In genomic region chr14:104223810-104224515, GRCh38 we compare ENCODE assay signal across 11 cellular contexts.
DNase-seq lines count a peak whose midpoint lies in the region; ATAC-seq, FAIRE-seq and TF ChIP-seq lines count a peak whose summit lies in the region.
"Had no signal": no experiment of that assay in that cellular context is flagged by ENCODE, and none has a peak within 500 bp of the region (broad histone marks: within the 10 kb centered on the region; RNA-seq: fewer than 3 reads in every experiment).

No MANE protein-coding gene starts in this region.

- H3K27ac ChIP-seq in K562 (ENCODE audit: extremely low read depth, low read depth, low read length) = no peak overlapping the region
- H3K27ac ChIP-seq in mesendoderm (ENCODE audit: low read depth, low read length) = no peak overlapping the region
- H3K27ac ChIP-seq: pancreas had no signal

- H3K4me2 ChIP-seq in K562 (ENCODE audit: insufficient read depth, low read length) = no peak overlapping the region
- H3K4me2 ChIP-seq in mesendoderm (ENCODE audit: low read length) = no peak overlapping the region

- no peak for TF ChIP-seq RAD21 in K562 (CRISPR knock-in tag; conservative IDR thresholded peaks at IDR 0.05 in 1 of 2, IDR thresholded peaks at IDR 0.05 in 1 of 2)

- no peaks in the 10 kb centered on the region for H3K36me3 ChIP-seq in K562 (ENCODE audit: control insufficient read depth, insufficient read depth, low read length)
- no peaks in the 10 kb centered on the region for H3K36me3 ChIP-seq in mesendoderm (ENCODE audit: control insufficient read depth, insufficient read depth, low read length)
- H3K36me3 ChIP-seq: pancreas had no signal

- no peak for FAIRE-seq in K562 (lab: Jason Lieb, UNC)
- FAIRE-seq: GM12891, pancreas had no signal

- no peak for DNase-seq in stimulated activated naive CD8-positive, alpha-beta T cell treated with anti-CD3 and anti-CD28 coated beads, Interleukin-15, amount 100 ng/mL, for 72 hours
- DNase-seq in stimulated activated naive CD8-positive, alpha-beta T cell treated with anti-CD3 and anti-CD28 coated beads, Interleukin-15, Interleukin-2, amounts not matched to agents 100 U/mL and 50 U/mL, for 24 hours = no peak
- no peak for DNase-seq in K562 (ENCODE audit: extremely low read depth in 1 of 4, low spot score in 3 of 4)
- peak; percentile 74 for DNase-seq in mesendoderm
- no peak for DNase-seq in sciatic nerve (ENCODE audit: low spot score)
- DNase-seq: cerebellar nuclear complex had no signal

- H4K8ac ChIP-seq in mesendoderm (ENCODE audit: low read depth, low read length) = no peak overlapping the region

- no peaks in the 10 kb centered on the region for H3K9me1 ChIP-seq in K562 (ENCODE audit: control insufficient read depth, insufficient read depth, low read length)

- 29% methylated on average over 13 of the region's 21 CpGs for WGBS in K562 (ENCODE audit: insufficient coverage, low coverage, missing lambda C conversion rate)
- WGBS in mesendoderm (ENCODE audit: extremely low coverage, insufficient coverage, low lambda C conversion rate) = no CpG with 5 or more reads among the region's 21 CpGs

- H3K4me1 ChIP-seq in K562 (replicated peaks in 1 of 2; ENCODE audit: control insufficient read depth in 2 of 2, insufficient read depth in 2 of 2, low read length in 2 of 2) = peaks cover 0 to 23% of the 10 kb centered on the region in 2 experiments; a peak in 3 of 5 replicates
- H3K4me1 ChIP-seq in mesendoderm (ENCODE audit: control insufficient read depth, low read depth, low read length) = peaks cover 3% of the 10 kb centered on the region

- no peak overlapping the region for H2AK5ac ChIP-seq in mesendoderm (ENCODE audit: low read length)

- no peak for TF ChIP-seq CTCF in K562 (IDR thresholded peaks at IDR 0.05 in 2 of 3, conservative IDR thresholded peaks at IDR 0.05 in 1 of 3; ENCODE audit: insufficient read depth in 2 of 3, low read depth in 1 of 3, low read length in 3 of 3)

- no peak overlapping the region for H3K9ac ChIP-seq in K562 (ENCODE audit: insufficient read depth in 1 of 2, low read depth in 2 of 2, low read length in 2 of 2)
- peak overlapping the region; percentile 44 for H3K9ac ChIP-seq in mesendoderm (ENCODE audit: low read length)

- H4K5ac ChIP-seq in mesendoderm (ENCODE audit: low read length) = no peak overlapping the region

- peak overlapping the region; percentile 4 to 16 for H3K4me3 Mint-ChIP-seq in stimulated activated naive CD8-positive, alpha-beta T cell treated with anti-CD3 and anti-CD28 coated beads, Interleukin-15, amount 100 ng/mL, for 72 hours

- H3K4me3 ChIP-seq in K562 = no peak overlapping the region
- H3K4me3 ChIP-seq in mesendoderm (ENCODE audit: low read length) = no peak overlapping the region

- peaks cover 0 to 5% of the 10 kb centered on the region in 2 donors for H3K9me3 Mint-ChIP-seq in stimulated activated naive CD8-positive, alpha-beta T cell treated with anti-CD3 and anti-CD28 coated beads, Interleukin-15, amount 100 ng/mL, for 72 hours

- no TSS peak for BruUV-seq in K562 (replicated peaks; lab: Mats Ljungman, UMichigan)

- intact Hi-C loops in K562 (cut with micrococcal nuclease) = no loop called here
- intact Hi-C loops in sciatic nerve (cut with DNase I) = no loop called here

- ATAC-seq in stimulated activated naive CD8-positive, alpha-beta T cell treated with anti-CD3 and anti-CD28 coated beads, Interleukin-15, amount 100 ng/mL, for 72 hours = no peak
- no peak for ATAC-seq in stimulated activated naive CD8-positive, alpha-beta T cell treated with anti-CD3 and anti-CD28 coated beads, Interleukin-15, Interleukin-2, amounts not matched to agents 100 U/mL and 50 U/mL, for 24 hours
- ATAC-seq in K562 (no peak), HG02763 (IDR thresholded peaks at IDR 0.05; ENCODE audit: unreplicated experiment) (no peak), sciatic nerve (no peak), GM19455 (IDR thresholded peaks at IDR 0.05; ENCODE audit: unreplicated experiment) (no peak), GM19452 (IDR thresholded peaks at IDR 0.05; ENCODE audit: unreplicated experiment) (no peak)

- CTCF ChIA-PET in K562 (lab: Yijun Ruan, JAX; ENCODE audit: low intra/inter-chr PET ratio) = no interaction called here

- H3K27ac Mint-ChIP-seq in stimulated activated naive CD8-positive, alpha-beta T cell treated with anti-CD3 and anti-CD28 coated beads, Interleukin-15, amount 100 ng/mL, for 72 hours = peak overlapping the region; percentile 16 to 71

- TF ChIP-seq POLR2A in K562 (conservative IDR thresholded peaks at IDR 0.05) = no peak

- POLR2A ChIA-PET in K562 (lab: Yijun Ruan, JAX) = interaction anchor here (0.6 kb wide), 1 partner anchor 163 kb away, joined by 3 read pairs; no protein-coding TSS in a partner anchor

- TF ChIP-seq EP300 in K562 (IDR thresholded peaks at IDR 0.05; ENCODE audit: low read length) = no peak

- H3K79me2 ChIP-seq in K562 (ENCODE audit: control insufficient read depth, insufficient read depth, low read length) (no peaks in the 10 kb centered on the region), mesendoderm (ENCODE audit: control insufficient read depth, insufficient read depth, low read length) (no peaks in the 10 kb centered on the region)

- no peaks in the 10 kb centered on the region for H3K9me3 ChIP-seq in K562 (replicated peaks; ENCODE audit: control insufficient read depth, insufficient read depth, low read depth, low read length)
- H3K9me3 ChIP-seq: pancreas had no signal

- peak overlapping the region; percentile 2 for H2BK5ac ChIP-seq in mesendoderm (ENCODE audit: low read length)

- H2BK15ac ChIP-seq in mesendoderm (replicated peaks; ENCODE audit: low read depth) = no peak overlapping the region

- H2AFZ ChIP-seq in K562 (ENCODE audit: low read depth, low read length) = no peak overlapping the region

- H3K27me3 ChIP-seq in K562 (ENCODE audit: control insufficient read depth in 2 of 2, insufficient read depth in 2 of 2, low read length in 2 of 2) = peaks cover 3 to 14% of the 10 kb centered on the region in 2 experiments; a peak in 3 of 5 replicates
- H3K27me3 ChIP-seq in mesendoderm (ENCODE audit: insufficient read depth, low read length, poor library complexity) = no peaks in the 10 kb centered on the region
- H3K27me3 ChIP-seq: pancreas had no signal

- no peak overlapping the region for H2BK120ac ChIP-seq in mesendoderm (ENCODE audit: low read depth, low read length)

- no peak overlapping the region for H3K23ac ChIP-seq in mesendoderm (ENCODE audit: low read length)

- peak overlapping the region; percentile 1 for H3K18ac ChIP-seq in mesendoderm (ENCODE audit: low read length)

- no peaks in the 10 kb centered on the region for H3K79me1 ChIP-seq in mesendoderm (ENCODE audit: low read length)

- H4K20me1 ChIP-seq in K562 (replicated peaks; ENCODE audit: control insufficient read depth, insufficient read depth, low read length) = no peaks in the 10 kb centered on the region

- in situ Hi-C loops in K562 (cut with MboI) = no loop called here

- peaks cover 73% of the 10 kb centered on the region for H3K27me3 Mint-ChIP-seq in stimulated activated naive CD8-positive, alpha-beta T cell treated with anti-CD3 and anti-CD28 coated beads, Interleukin-15, amount 100 ng/mL, for 72 hours

- H3K56ac ChIP-seq in mesendoderm (ENCODE audit: low read length) = peak overlapping the region; percentile 83

- no peak overlapping the region for H3K4ac ChIP-seq in mesendoderm (ENCODE audit: low read depth, low read length)

- H3K4me1 Mint-ChIP-seq in stimulated activated naive CD8-positive, alpha-beta T cell treated with anti-CD3 and anti-CD28 coated beads, Interleukin-15, amount 100 ng/mL, for 72 hours = peaks cover 54% of the 10 kb centered on the region

TF ChIP-seq in K562, 482 proteins besides CTCF, POLR2A, EP300 and RAD21:
- TF ChIP-seq PCBP1 (IDR thresholded peaks at IDR 0.05; ENCODE audit: low read depth, low read length, poor library complexity, severe bottlenecking) (no peak), ZBED1 (IDR thresholded peaks at IDR 0.05) (no peak), PBX2 (CRISPR knock-in tag; IDR thresholded peaks at IDR 0.05; ENCODE audit: low read depth) (no peak), PBX2 (tag; conservative IDR thresholded peaks at IDR 0.05; ENCODE audit: low read depth) (peak; percentile 78), PKNOX1 (IDR thresholded peaks at IDR 0.05) (peak; percentile 18; the same call in 1 of the 2 replicates), NCOA1 (IDR thresholded peaks at IDR 0.05; ENCODE audit: low read depth) (no peak)
TF ChIP-seq in K562: peak in this region for 2.
